In the genomic region with DNA sequence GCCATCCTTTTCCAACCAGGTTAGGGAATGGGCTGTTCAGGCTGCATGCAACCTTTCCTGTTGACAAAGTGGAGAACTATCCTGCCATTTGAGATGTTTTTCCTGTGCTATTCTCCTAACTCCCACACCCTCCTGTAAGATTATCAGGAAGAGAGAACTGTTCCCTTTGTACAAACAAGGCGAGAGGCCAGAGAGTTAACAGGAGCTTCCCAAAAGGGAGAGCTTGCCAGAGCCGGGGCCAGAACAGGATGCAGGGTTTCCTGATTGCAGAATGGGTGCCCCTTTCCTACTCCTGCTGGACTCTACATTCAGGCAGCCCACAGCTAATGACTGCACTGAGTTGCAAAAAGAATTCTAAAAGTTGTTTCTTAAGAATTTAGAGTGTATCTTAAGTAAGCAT, we compare ENCODE assay signal across 10 cellular contexts. TPM values are rescaled to one million over a fixed set of nuclear protein-coding genes. Genes with fewer than 3 reads are reported as not detected.
DNase-seq lines count a peak whose midpoint lies in the region; ATAC-seq and TF ChIP-seq lines count a peak whose summit lies in the region.
"Had no signal": no experiment of that assay in that cellular context is flagged by ENCODE, and none has a peak within 500 bp of the region (broad histone marks: within the 10 kb centered on the region; RNA-seq: fewer than 3 reads in every experiment).

No MANE protein-coding gene starts in this region.

- H3K79me2 ChIP-seq in GM23248 (ENCODE audit: insufficient read depth) = peaks cover 100% of the 10 kb centered on the region
- peaks cover 9% of the 10 kb centered on the region for H3K79me2 ChIP-seq in GM23338 (replicated peaks; ENCODE audit: insufficient read depth)

- peaks cover 26% of the 10 kb centered on the region for H4K20me1 ChIP-seq in GM23248 (ENCODE audit: insufficient read depth)
- peaks cover 8% of the 10 kb centered on the region for H4K20me1 ChIP-seq in GM23338 (replicated peaks; ENCODE audit: insufficient read depth)

- H3K36me3 Mint-ChIP-seq in chondrocyte (ENCODE audit: low read depth) = peaks cover 12% of the 10 kb centered on the region
- H3K36me3 Mint-ChIP-seq in GM23338 (ENCODE audit: low read depth) = no peaks in the 10 kb centered on the region; the same call in 2 of the 3 replicates

- DNase-seq in GM23248 = peak; percentile 56
- no peak for DNase-seq in chondrocyte (ENCODE audit: low spot score)
- peak in 1 of 2 donors; percentile 46 for DNase-seq in left colon
- DNase-seq in skeletal muscle cell (ENCODE audit: low read depth) = peak; percentile 18
- DNase-seq in NCI-H748 (lab: John Stamatoyannopoulos, UW; ENCODE audit: unreplicated experiment) = no peak
- no peak for DNase-seq in GM23338 (ENCODE audit: low spot score)
- no peak for DNase-seq in foreskin keratinocyte
- DNase-seq: COR-L47 had no signal

- peaks cover 2% of the 10 kb centered on the region for H3K9me3 Mint-ChIP-seq in chondrocyte (ENCODE audit: low read depth)
- H3K9me3 Mint-ChIP-seq in GM23338 = no peaks in the 10 kb centered on the region
- H3K9me3 Mint-ChIP-seq: dendritic cell treated with granulocyte-macrophage colony-stimulating factor and Interleukin-4, amounts not matched to agents 40 ng/mL and 50 ng/mL, for 4 days had no signal

- WGBS in GM23248 (ENCODE audit: low coverage in 1 of 2, low lambda C conversion rate in 2 of 2, missing lambda C conversion rate in 2 of 2), 2 experiments = 27 to 42% methylated on average over 2 of the region's 2 CpGs

- H3K4me3 Mint-ChIP-seq in chondrocyte (ENCODE audit: unreplicated experiment) (no peak overlapping the region), GM23338 (no peak overlapping the region)
- H3K4me3 Mint-ChIP-seq: dendritic cell treated with granulocyte-macrophage colony-stimulating factor and Interleukin-4, amounts not matched to agents 40 ng/mL and 50 ng/mL, for 4 days had no signal

- peak overlapping the region; percentile 24; the same call in 1 of the 2 replicates for H3K4me3 ChIP-seq in GM23248
- no peak overlapping the region for H3K4me3 ChIP-seq in skeletal muscle cell (ENCODE audit: low read depth, low read length)
- H3K4me3 ChIP-seq in GM23338 = no peak overlapping the region

- TF ChIP-seq CTCF in chondrocyte (IDR thresholded peaks at IDR 0.05) (no peak), GM23338 (conservative IDR thresholded peaks at IDR 0.05; ENCODE audit: low read depth in 2 of 2) (no peak), foreskin keratinocyte (conservative IDR thresholded peaks at IDR 0.05) (no peak)

- H3F3A ChIP-seq in GM23248 (ENCODE audit: insufficient read depth) (peaks cover 33% of the 10 kb centered on the region), GM23338 (replicated peaks; ENCODE audit: low read depth) (no peaks in the 10 kb centered on the region)

- in situ Hi-C loops in GM23248 (cut with MboI) = no loop called here

- H2AFZ ChIP-seq in GM23248 (no peak overlapping the region), GM23338 (no peak overlapping the region)

- H3K4me2 ChIP-seq in GM23248 (ENCODE audit: unreplicated experiment) = peak overlapping the region; percentile 40
- no peak overlapping the region for H3K4me2 ChIP-seq in GM23338

- H3K4me1 ChIP-seq in GM23248 (ENCODE audit: insufficient read depth) = peaks cover 30% of the 10 kb centered on the region
- H3K4me1 ChIP-seq in GM23338 (ENCODE audit: insufficient read depth) = no peaks in the 10 kb centered on the region
- H3K4me1 ChIP-seq in foreskin keratinocyte = no peaks in the 10 kb centered on the region

- intact Hi-C loops in left colon (cut with DNase I, micrococcal nuclease) = no loop called here

- no peaks in the 10 kb centered on the region for H3K9me3 ChIP-seq in GM23248 (ENCODE audit: low read depth)

- H3K27ac ChIP-seq in GM23248 = peak overlapping the region; percentile 50
- H3K27ac ChIP-seq in GM23338 (ENCODE audit: low read depth) = no peak overlapping the region
- H3K27ac ChIP-seq in foreskin keratinocyte = no peak overlapping the region

- peaks cover 25% of the 10 kb centered on the region for H3K4me1 Mint-ChIP-seq in chondrocyte (ENCODE audit: low read depth)
- peaks cover 3% of the 10 kb centered on the region; the same call in 1 of the 3 replicates for H3K4me1 Mint-ChIP-seq in GM23338

- H3K27ac Mint-ChIP-seq in chondrocyte (ENCODE audit: unreplicated experiment) (peak overlapping the region; percentile 23), GM23338 (no peak overlapping the region)
- H3K27ac Mint-ChIP-seq: dendritic cell treated with granulocyte-macrophage colony-stimulating factor and Interleukin-4, amounts not matched to agents 40 ng/mL and 50 ng/mL, for 4 days had no signal

- 0 out of 2 replicates have a peak, but pooled peaks cover 6% of the 10 kb centered on the region for H3K36me3 ChIP-seq in GM23248 (ENCODE audit: low read depth)
- H3K36me3 ChIP-seq in GM23338 (ENCODE audit: insufficient read depth) = no peaks in the 10 kb centered on the region

- no peaks in the 10 kb centered on the region for H3K27me3 ChIP-seq in GM23248 (replicated peaks; ENCODE audit: insufficient read depth)
- H3K27me3 ChIP-seq in GM23338 (ENCODE audit: insufficient read depth) = no peaks in the 10 kb centered on the region
- no peaks in the 10 kb centered on the region for H3K27me3 ChIP-seq in foreskin keratinocyte

- ATAC-seq in left colon (peak; percentile 85), GM21737 (IDR thresholded peaks at IDR 0.05; ENCODE audit: unreplicated experiment) (no peak), GM23338 (no peak), foreskin keratinocyte (no peak)

- H3K9me2 ChIP-seq in GM23248 (ENCODE audit: insufficient read depth) (no peaks in the 10 kb centered on the region), GM23338 (ENCODE audit: insufficient read depth) (no peaks in the 10 kb centered on the region)

- no peaks in the 10 kb centered on the region for H3K27me3 Mint-ChIP-seq in chondrocyte (ENCODE audit: low read depth)
- no peaks in the 10 kb centered on the region for H3K27me3 Mint-ChIP-seq in GM23338 (ENCODE audit: insufficient read depth, low read depth, poor library complexity)
- H3K27me3 Mint-ChIP-seq: dendritic cell treated with granulocyte-macrophage colony-stimulating factor and Interleukin-4, amounts not matched to agents 40 ng/mL and 50 ng/mL, for 4 days had no signal

- no peak overlapping the region for H3K9ac ChIP-seq in GM23248

RNA-seq across cellular contexts. Expression of a gene that starts 17.1 kb away (rescaled TPM):
- 55.3 and 74.7 TPM in 2 replicates for total RNA-seq in GM23248 (2014; rRNA removed; shearing (Covaris generic))
- 52.9 and 58.0 TPM in 2 replicates for polyA plus RNA-seq in GM23248 (2016; fragmentation: Nextera tagmentation; extraction: Ambion mirVana)
- total RNA-seq in chondrocyte = 38.8 to 44.3 TPM (median 40.0 TPM) in 3 replicates
- total RNA-seq in left colon = 10 to 100 TPM; 26.6 to 28.5 TPM
- total RNA-seq in GM23338 (2014; rRNA removed; shearing (Covaris generic)) = 73.1 and 85.3 TPM in 2 replicates
- 18.9 and 19.0 TPM in 2 replicates for polyA plus RNA-seq in GM23338 (2016; fragmentation: Nextera tagmentation; extraction: Ambion mirVana)
- 81.5 and 92.6 TPM in 2 replicates for total RNA-seq in foreskin keratinocyte
- 88.0 and 91.4 TPM in 2 replicates for polyA plus RNA-seq in foreskin keratinocyte

RNA-seq across cellular contexts. Expression of a gene that starts 19.5 kb away (rescaled TPM):
- 27.8 and 43.9 TPM in 2 replicates for total RNA-seq in GM23248 (2014; rRNA removed; shearing (Covaris generic))
- 26.9 and 27.2 TPM in 2 replicates for polyA plus RNA-seq in GM23248 (2016; fragmentation: Nextera tagmentation; extraction: Ambion mirVana)
- total RNA-seq in chondrocyte = 18.0 to 26.4 TPM (median 18.9 TPM) in 3 replicates
- 10 to 100 TPM; 10.9 to 15.4 TPM for total RNA-seq in left colon
- total RNA-seq in GM23338 (2014; rRNA removed; shearing (Covaris generic)) = 2.4 and 2.7 TPM in 2 replicates
- 1.5 and 2.3 TPM in 2 replicates for polyA plus RNA-seq in GM23338 (2016; fragmentation: Nextera tagmentation; extraction: Ambion mirVana)
- 15.7 and 18.3 TPM in 2 replicates for total RNA-seq in foreskin keratinocyte
- 17.4 and 19.2 TPM in 2 replicates for polyA plus RNA-seq in foreskin keratinocyte

Comparison
In these comparisons a context has a peak if more than half of its experiments do, and no peak if none do; other contexts are left out.
1. DNase-seq: peak in GM23248 (single experiment) and skeletal muscle cell (single experiment); none in chondrocyte (single experiment), NCI-H748 (single experiment), GM23338 (single experiment) and foreskin keratinocyte (0 of 2).